Comparison of ENCODE assay signal across 20 cellular contexts in genomic region chr10:88293651-88294230, GRCh38.
DNase-seq lines count a peak whose midpoint lies in the region; ATAC-seq, FAIRE-seq and TF ChIP-seq lines count a peak whose summit lies in the region.
"Had no signal": no experiment of that assay in that cellular context is flagged by ENCODE, and none has a peak within 500 bp of the region (broad histone marks: within the 10 kb centered on the region; RNA-seq: fewer than 3 reads in every experiment).

No MANE protein-coding gene starts in this region.

- H3K36me3 ChIP-seq in body of pancreas (replicated peaks in 1 of 2; ENCODE audit: insufficient read depth in 1 of 2, low read depth in 2 of 2) (no peaks in the 10 kb centered on the region), pancreas (no peaks in the 10 kb centered on the region)
- H3K36me3 ChIP-seq: BE2C had no signal

- H3K27ac ChIP-seq in body of pancreas (peak overlapping the region in 1 of 4 donors; percentile 49), pancreas (peak overlapping the region in 1 of 4 donors; percentile 62)

- H3K9me3 ChIP-seq in body of pancreas (no peaks in the 10 kb centered on the region), pancreas (no peaks in the 10 kb centered on the region)
- H3K9me3 ChIP-seq: BE2C had no signal

- H3K4me3 ChIP-seq in body of pancreas, result no peak overlapping the region
- no peak overlapping the region for H3K4me3 ChIP-seq in pancreas

- peak; percentile 5 for FAIRE-seq in GM12892 (lab: Jason Lieb, UNC)
- FAIRE-seq in GM19239 (lab: Jason Lieb, UNC), result peak; percentile 35
- no peak for FAIRE-seq in pancreas (lab: Jason Lieb, UNC)
- FAIRE-seq: A204.1, G401.6 had no signal

- 48 to 53% methylated on average over 3 of the region's 3 CpGs for WGBS in body of pancreas, 2 donors
- WGBS in pancreas, 2 donors, result 50 to 56% methylated on average over 3 of the region's 3 CpGs

- H3K4me1 ChIP-seq in body of pancreas, result peaks cover 26% of the 10 kb centered on the region
- H3K4me1 ChIP-seq in pancreas, result peaks cover 0 to 33% (median 0%) of the 10 kb centered on the region in 3 donors

- ATAC-seq in body of pancreas (peak; percentile 68), pancreas (peak; percentile 35 to 70 (median 68)), HG03354 (IDR thresholded peaks at IDR 0.05; ENCODE audit: poor library complexity, severe bottlenecking, unreplicated experiment) (no peak)
- ATAC-seq: HCT116 had no signal

- H3K27me3 ChIP-seq in body of pancreas (no peaks in the 10 kb centered on the region), pancreas (no peaks in the 10 kb centered on the region)
- H3K27me3 ChIP-seq: BE2C had no signal

- TF ChIP-seq POLR2A in GM12892 (IDR thresholded peaks at IDR 0.05; ENCODE audit: low read depth, low read length) (no peak), body of pancreas (IDR thresholded peaks at IDR 0.05) (no peak)

- intact Hi-C loops in body of pancreas (cut with DNase I), result no loop called here
- intact Hi-C loops in pancreas (cut with DNase I), result no loop called here

- DNase-seq in GM12892 (ENCODE audit: insufficient read length), result no peak
- DNase-seq in GM19239 (ENCODE audit: insufficient read length, low spot score), result no peak
- DNase-seq in body of pancreas, result no peak
- DNase-seq in pancreas, result no peak
- no peak for DNase-seq in SKM-1 treated with dmso at 0.1 percent for 144 hours (lab: John Stamatoyannopoulos, UW; ENCODE audit: unreplicated experiment)
- DNase-seq in NCI-H1694 treated with DMSO at 0.1 percent for 48 hours (lab: John Stamatoyannopoulos, UW), result no peak
- DNase-seq: ACHN; BE2C; C1 segment of cervical spinal cord; CD4-positive, CD25-positive, alpha-beta regulatory T cell; CD8-positive, alpha-beta memory T cell; COR-L47; DMS 273 treated with DMSO at 0.1 percent for 48 hours; GOT3; H7; HFFc6 had no signal

- TF ChIP-seq CTCF in body of pancreas (IDR thresholded peaks at IDR 0.05) (no peak), pancreas (IDR thresholded peaks at IDR 0.05) (no peak)
